16 cellular contexts compared by ENCODE assay signal in genomic region chr3:52429779-52430415, GRCh38. TPM values are rescaled to one million over a fixed set of nuclear protein-coding genes. Genes with fewer than 3 reads are reported as not detected.
A peak's percentile ranks its signal among the peaks of the same experiment; 100 is the strongest.
DNase-seq lines count a peak whose midpoint lies in the region; ATAC-seq and TF ChIP-seq lines count a peak whose summit lies in the region.
"Had no signal": no experiment of that assay in that cellular context is flagged by ENCODE, and none has a peak within 500 bp of the region (broad histone marks: within the 10 kb centered on the region; RNA-seq: fewer than 3 reads in every experiment).

No MANE protein-coding gene starts in this region.

- peaks cover 0 to 4% (median 2%) of the 10 kb centered on the region in 4 donors for H3K4me1 ChIP-seq in sigmoid colon

- in situ Hi-C loops in KBM-7 (cut with MboI; ENCODE audit: low pct_unique_long_range_greater_than_20kb, low sequenced_read_pairs) = no loop called here

- no peaks in the 10 kb centered on the region for H3K27me3 ChIP-seq in sigmoid colon
- H3K27me3 ChIP-seq: cardiac muscle cell, tibial nerve had no signal

- no peak for TF ChIP-seq CTCF in sigmoid colon (IDR thresholded peaks at IDR 0.05)

- no peak for TF ChIP-seq POLR2A in sigmoid colon (IDR thresholded peaks at IDR 0.05)

- intact Hi-C loops in sigmoid colon (cut with DNase I) = no loop called here

- DNase-seq in HT1080 (ENCODE audit: low read depth) (peak; percentile 43), caudate nucleus (lab: John Stamatoyannopoulos, UW) (no peak), islet precursor cell (peak; percentile 82), sigmoid colon (peak; percentile 43), KBM-7 (no peak), NCI-H128 (lab: John Stamatoyannopoulos, UW; ENCODE audit: unreplicated experiment) (no peak), RKO (ENCODE audit: low spot score) (no peak)
- DNase-seq: activated CD4-positive, alpha-beta T cell treated with anti-CD3 and anti-CD28 coated beads, Interleukin-2, amount 50 U/mL, for 48 hours; activated T-cell treated with anti-CD3 and anti-CD28 coated beads, Interleukin-2, amount 50 U/mL, for 4 hours; DMS 273 treated with DMSO at 0.1 percent for 48 hours; foreskin melanocyte; mucosa of descending colon had no signal

- ATAC-seq in HG03025 (IDR thresholded peaks at IDR 0.05; ENCODE audit: low FRiP score, unreplicated experiment) = no peak
- ATAC-seq: activated T-cell treated with anti-CD3 and anti-CD28 coated beads, Interleukin-2, amount 50 U/mL, for 4 hours had no signal

- TF ChIP-seq EP300 in sigmoid colon (IDR thresholded peaks at IDR 0.05) = no peak

- H3K9me3 ChIP-seq in sigmoid colon = no peaks in the 10 kb centered on the region
- H3K9me3 ChIP-seq: BLaER1, mucosa of descending colon, tibial nerve had no signal

- no peaks in the 10 kb centered on the region for H3K36me3 ChIP-seq in sigmoid colon
- H3K36me3 ChIP-seq: BLaER1, cardiac muscle cell, tibial nerve had no signal

- WGBS in sigmoid colon, 2 donors = 81 to 85% methylated on average over 7 of the region's 7 CpGs

- H3K27ac ChIP-seq in caudate nucleus (ENCODE audit: low read depth, low read length) = peak overlapping the region; percentile 30
- no peak overlapping the region for H3K27ac ChIP-seq in sigmoid colon
- H3K27ac ChIP-seq: BLaER1, cardiac muscle cell had no signal

- H3K4me3 ChIP-seq in sigmoid colon = no peak overlapping the region
- H3K4me3 ChIP-seq: BLaER1, cardiac muscle cell, mucosa of descending colon, tibial nerve had no signal

RNA-seq across cellular contexts. Expression of gene SEMA3G, which starts 15.0 kb away (rescaled TPM):
- 0.43 and 0.53 TPM in 2 replicates for total RNA-seq in HT1080 (2014; rRNA removed; shearing (Covaris generic))
- polyA plus RNA-seq in HT1080 (2015; cell fraction: cytosol; rRNA removed) = 0.87 and 1.5 TPM in 2 replicates
- 1.7 and 3.9 TPM in 2 replicates for polyA plus RNA-seq in HT1080 (2015; cell fraction: nucleus; rRNA removed)
- total RNA-seq in sigmoid colon = 1 to 10 TPM; 2.6 to 5.4 (median 4.3) TPM
- 1 to 10 TPM in 1 of 3 donors, under 1 TPM in 2; 0.23 to 7.4 (median 0.60) TPM for polyA plus RNA-seq in sigmoid colon

RNA-seq across cellular contexts. Expression of gene PHF7, which starts 19.4 kb away (rescaled TPM):
- total RNA-seq in HT1080 (2014; rRNA removed; shearing (Covaris generic)) = 6.0 and 6.3 TPM in 2 replicates
- 12.3 and 18.1 TPM in 2 replicates for polyA plus RNA-seq in HT1080 (2015; cell fraction: cytosol; rRNA removed)
- 15.7 and 28.4 TPM in 2 replicates for polyA plus RNA-seq in HT1080 (2015; cell fraction: nucleus; rRNA removed)
- total RNA-seq in sigmoid colon = 10 to 100 TPM in 3 of 4 donors, 1 to 10 TPM in 1; 8.9 to 14.1 (median 11.9) TPM
- 10 to 100 TPM in 1 of 3 donors, 1 to 10 TPM in 2; 5.3 to 10.5 (median 9.0) TPM for polyA plus RNA-seq in sigmoid colon

RNA-seq across cellular contexts. Expression of gene BAP1, which starts 20.1 kb away (rescaled TPM):
- total RNA-seq in HT1080 (2014; rRNA removed; shearing (Covaris generic)) = 90.4 and 103 TPM in 2 replicates
- 44.4 and 46.0 TPM in 2 replicates for polyA plus RNA-seq in HT1080 (2015; cell fraction: cytosol; rRNA removed)
- polyA plus RNA-seq in HT1080 (2015; cell fraction: nucleus; rRNA removed) = 91.1 and 123 TPM in 2 replicates
- total RNA-seq in sigmoid colon = 10 to 100 TPM; 46.0 to 59.5 (median 52.0) TPM
- 10 to 100 TPM; 47.2 to 83.0 (median 50.5) TPM for polyA plus RNA-seq in sigmoid colon

RNA-seq across cellular contexts. Expression of gene TNNC1, which starts 23.9 kb away (rescaled TPM):
- 0.13 TPM in 1 of 2 replicates, not detected in the other for total RNA-seq in HT1080 (2014; rRNA removed; shearing (Covaris generic))
- polyA plus RNA-seq in HT1080 (2015; cell fraction: cytosol; rRNA removed) = 0.21 TPM in 1 of 2 replicates, not detected in the other
- 0.24 TPM in 1 of 2 replicates, not detected in the other for polyA plus RNA-seq in HT1080 (2015; cell fraction: nucleus; rRNA removed)
- total RNA-seq in sigmoid colon = 1 to 10 TPM in 1 of 4 donors, under 1 TPM in 1, not detected in 2; 0.99 to 2.9 TPM
- polyA plus RNA-seq in sigmoid colon = 10 to 100 TPM in 2 of 3 donors, 1 to 10 TPM in 1; 2.6 to 34.2 (median 23.6) TPM

RNA-seq across cellular contexts. Expression of gene NISCH, which starts 25.5 kb away (rescaled TPM):
- 19.1 and 21.0 TPM in 2 replicates for total RNA-seq in HT1080 (2014; rRNA removed; shearing (Covaris generic))
- 12.4 and 13.3 TPM in 2 replicates for polyA plus RNA-seq in HT1080 (2015; cell fraction: cytosol; rRNA removed)
- 115 and 131 TPM in 2 replicates for polyA plus RNA-seq in HT1080 (2015; cell fraction: nucleus; rRNA removed)
- 100 to 1,000 TPM in 1 of 4 donors, 10 to 100 TPM in 3; 53.5 to 113 (median 68.4) TPM for total RNA-seq in sigmoid colon
- 10 to 100 TPM; 14.3 to 47.4 (median 18.0) TPM for polyA plus RNA-seq in sigmoid colon

Comparison
In these comparisons a context has a peak if more than half of its experiments do, and no peak if none do; other contexts are left out.
1. DNase-seq: peak in HT1080 (single experiment), islet precursor cell (single experiment) and sigmoid colon (single experiment); none in caudate nucleus (0 of 61), KBM-7 (single experiment), NCI-H128 (single experiment) and RKO (single experiment).